Comparison of ENCODE assay signal across 19 cellular contexts in genomic region chr2:26989156-26989555, GRCh38. TPM values are rescaled to one million over a fixed set of nuclear protein-coding genes. Genes with fewer than 3 reads are reported as not detected.
DNase-seq lines count a peak whose midpoint lies in the region; ATAC-seq and TF ChIP-seq lines count a peak whose summit lies in the region.
"Had no signal": no experiment of that assay in that cellular context is flagged by ENCODE, and none has a peak within 500 bp of the region (broad histone marks: within the 10 kb centered on the region; RNA-seq: fewer than 3 reads in every experiment).

No MANE protein-coding gene starts in this region.

- H4K20me1 ChIP-seq in fibroblast of lung (ENCODE audit: control insufficient read depth, extremely low read depth, insufficient read depth, low read length) (peaks cover 2% of the 10 kb centered on the region), smooth muscle cell (ENCODE audit: low read depth) (peaks cover 84% of the 10 kb centered on the region)

- H3K27ac ChIP-seq in fibroblast of lung (ENCODE audit: insufficient read depth, low read length) (no peak overlapping the region), smooth muscle cell (ENCODE audit: low read depth) (peak overlapping the region; percentile 49), body of pancreas (no peak overlapping the region)
- H3K27ac ChIP-seq: thoracic aorta had no signal

- DNase-seq in HCEC 1CT (peak; percentile 16), fibroblast of lung (ENCODE audit: low read depth in 2 of 2) (peak; percentile 22 to 68), smooth muscle cell (lab: John Stamatoyannopoulos, UW; ENCODE audit: unreplicated experiment) (no peak), body of pancreas (no peak), SHP77 treated with DMSO at 0.1 percent for 48 hours (lab: John Stamatoyannopoulos, UW) (no peak), D341Med (ENCODE audit: low spot score) (no peak)
- DNase-seq: activated T-cell treated with anti-CD3 and anti-CD28 coated beads, Interleukin-2, amount 50 U/mL, for 72 hours; Calu3; caudate nucleus; effector CD4-positive, alpha-beta T cell; NCI-H2171; NCI-H748 treated with DMSO at 0.1 percent for 48 hours; OCI-M1; stimulated activated CD4-positive, alpha-beta T cell treated with anti-CD3 and anti-CD28 coated beads, Interleukin-15, amount 100 ng/mL, for 24 hours; T1000 had no signal

- intact Hi-C loops in body of pancreas (cut with DNase I) = no loop called here

- peaks cover 9% of the 10 kb centered on the region for H3F3A ChIP-seq in smooth muscle cell (ENCODE audit: low read depth)

- H2AFZ ChIP-seq in fibroblast of lung (ENCODE audit: low read length) = no peak overlapping the region
- H2AFZ ChIP-seq in smooth muscle cell (ENCODE audit: low read depth) = no peak overlapping the region

- peak; percentile 54 for ATAC-seq in SK-N-SH treated with all-trans-retinoic acid at 6 μM for 48 hours
- ATAC-seq in body of pancreas = no peak
- ATAC-seq: activated naive CD4-positive, alpha-beta T cell treated with anti-CD3 and anti-CD28 coated beads, Interleukin-2, amount 50 U/mL, for 72 hours; activated T-cell treated with anti-CD3 and anti-CD28 coated beads, Interleukin-2, amount 50 U/mL, for 72 hours; stimulated activated effector memory CD8-positive, alpha-beta T cell treated with anti-CD3 and anti-CD28 coated beads, Interleukin-12 subunit alpha, Interleukin-12 subunit beta, amount 100 ng/mL, for 72 hours had no signal

- no peak for TF ChIP-seq POLR2A in body of pancreas (IDR thresholded peaks at IDR 0.05)

- no peaks in the 10 kb centered on the region for H3K27me3 ChIP-seq in fibroblast of lung (ENCODE audit: control insufficient read depth, insufficient read depth, low read length)
- no peaks in the 10 kb centered on the region for H3K27me3 ChIP-seq in smooth muscle cell (ENCODE audit: low read depth)
- no peaks in the 10 kb centered on the region for H3K27me3 ChIP-seq in body of pancreas

- no peak overlapping the region for H3K9ac ChIP-seq in fibroblast of lung (ENCODE audit: insufficient read depth, low read length)
- no peak overlapping the region for H3K9ac ChIP-seq in smooth muscle cell (ENCODE audit: low read depth)

- WGBS in smooth muscle cell (ENCODE audit: low lambda C conversion rate) = 47% methylated on average over 8 of the region's 8 CpGs
- 78 to 83% methylated on average over 8 of the region's 8 CpGs for WGBS in body of pancreas, 2 donors

- H3K79me2 ChIP-seq in fibroblast of lung (ENCODE audit: control insufficient read depth, insufficient read depth, low read length) (no peaks in the 10 kb centered on the region), smooth muscle cell (ENCODE audit: low read depth) (no peaks in the 10 kb centered on the region)

- no peaks in the 10 kb centered on the region for H3K9me3 ChIP-seq in fibroblast of lung (ENCODE audit: control insufficient read depth, insufficient read depth, low read depth, low read length)
- H3K9me3 ChIP-seq in smooth muscle cell (replicated peaks; ENCODE audit: low read depth) = no peaks in the 10 kb centered on the region
- no peaks in the 10 kb centered on the region for H3K9me3 ChIP-seq in body of pancreas
- H3K9me3 ChIP-seq: thoracic aorta had no signal

- H3K4me3 ChIP-seq in fibroblast of lung (replicated peaks in 1 of 4; ENCODE audit: control extremely low read depth in 1 of 4, insufficient read depth in 1 of 4, low read depth in 3 of 4, low read length in 4 of 4) (no peak overlapping the region), smooth muscle cell (no peak overlapping the region), body of pancreas (no peak overlapping the region)
- H3K4me3 ChIP-seq: thoracic aorta had no signal

- no peak overlapping the region for H3K4me2 ChIP-seq in fibroblast of lung (ENCODE audit: extremely low read depth, insufficient read depth, low read length)
- peak overlapping the region; percentile 40 for H3K4me2 ChIP-seq in smooth muscle cell

- H3K4me1 ChIP-seq in fibroblast of lung (ENCODE audit: control insufficient read depth, extremely low read depth, insufficient read depth, low read length) = no peaks in the 10 kb centered on the region
- peaks cover 6% of the 10 kb centered on the region for H3K4me1 ChIP-seq in smooth muscle cell (ENCODE audit: low read depth)
- no peaks in the 10 kb centered on the region for H3K4me1 ChIP-seq in body of pancreas

- H3K36me3 ChIP-seq in fibroblast of lung (ENCODE audit: control insufficient read depth, insufficient read depth, low read length) = no peaks in the 10 kb centered on the region
- no peaks in the 10 kb centered on the region for H3K36me3 ChIP-seq in smooth muscle cell (ENCODE audit: low read depth)
- no peaks in the 10 kb centered on the region for H3K36me3 ChIP-seq in body of pancreas (replicated peaks in 1 of 2; ENCODE audit: insufficient read depth in 1 of 2, low read depth in 2 of 2)
- H3K36me3 ChIP-seq: thoracic aorta had no signal

- TF ChIP-seq CTCF in fibroblast of lung (conservative IDR thresholded peaks at IDR 0.05 in 1 of 2, IDR thresholded peaks at IDR 0.05 in 1 of 2; ENCODE audit: low read depth in 1 of 2, low read length in 2 of 2) (no peak), smooth muscle cell (IDR thresholded peaks at IDR 0.05; ENCODE audit: borderline replicate concordance, insufficient read depth, poor library complexity, severe bottlenecking) (no peak), body of pancreas (IDR thresholded peaks at IDR 0.05) (no peak)

TF ChIP-seq in SK-N-SH treated with all-trans-retinoic acid at 6 μM for 48 hours, 23 proteins besides CTCF, POLR2A, EP300 and RAD21:
- TF ChIP-seq CSRNP3 (CRISPR knock-in tag; IDR thresholded peaks at IDR 0.05) = no peak

RNA-seq across cellular contexts. Expression of gene MAPRE3, which starts 18.7 kb away (rescaled TPM):
- total RNA-seq in fibroblast of lung (2.8 and 7.9 TPM in 2 replicates), smooth muscle cell (9.5 and 12.5 TPM in 2 replicates), body of pancreas (10 to 100 TPM in 1 of 2 donors, 1 to 10 TPM in 1; 9.3 to 15.8 TPM)
- polyA plus RNA-seq in fibroblast of lung (13.9 and 21.0 TPM in 2 replicates), smooth muscle cell (29.5 and 30.5 TPM in 2 replicates)
- 18.9 and 29.1 TPM in 2 replicates for polyA plus RNA-seq in fibroblast of lung (2012)
- polyA minus RNA-seq in fibroblast of lung (ENCODE audit: low replicate concordance) = 6.4 and 10.7 TPM in 2 replicates

RNA-seq across cellular contexts. Expression of gene TMEM214, which starts 43.6 kb away (rescaled TPM):
- total RNA-seq in fibroblast of lung (17.5 and 22.6 TPM in 2 replicates), smooth muscle cell (67.7 and 79.6 TPM in 2 replicates), body of pancreas (100 to 1,000 TPM in 1 of 2 donors, 10 to 100 TPM in 1; 59.9 to 119 TPM)
- polyA plus RNA-seq in fibroblast of lung (115 and 127 TPM in 2 replicates), smooth muscle cell (94.9 and 99.7 TPM in 2 replicates)
- 96.0 and 116 TPM in 2 replicates for polyA plus RNA-seq in fibroblast of lung (2012)
- polyA minus RNA-seq in fibroblast of lung (ENCODE audit: low replicate concordance) = 777 and 782 TPM in 2 replicates

Comparison
In these comparisons a context has a peak if more than half of its experiments do, and no peak if none do; other contexts are left out.
1. DNase-seq: peak in HCEC 1CT (single experiment) and fibroblast of lung (2 of 2); none in smooth muscle cell (single experiment), body of pancreas (0 of 4), SHP77 treated with DMSO at 0.1 percent for 48 hours (single experiment) and D341Med (single experiment).